In the genomic region with DNA sequence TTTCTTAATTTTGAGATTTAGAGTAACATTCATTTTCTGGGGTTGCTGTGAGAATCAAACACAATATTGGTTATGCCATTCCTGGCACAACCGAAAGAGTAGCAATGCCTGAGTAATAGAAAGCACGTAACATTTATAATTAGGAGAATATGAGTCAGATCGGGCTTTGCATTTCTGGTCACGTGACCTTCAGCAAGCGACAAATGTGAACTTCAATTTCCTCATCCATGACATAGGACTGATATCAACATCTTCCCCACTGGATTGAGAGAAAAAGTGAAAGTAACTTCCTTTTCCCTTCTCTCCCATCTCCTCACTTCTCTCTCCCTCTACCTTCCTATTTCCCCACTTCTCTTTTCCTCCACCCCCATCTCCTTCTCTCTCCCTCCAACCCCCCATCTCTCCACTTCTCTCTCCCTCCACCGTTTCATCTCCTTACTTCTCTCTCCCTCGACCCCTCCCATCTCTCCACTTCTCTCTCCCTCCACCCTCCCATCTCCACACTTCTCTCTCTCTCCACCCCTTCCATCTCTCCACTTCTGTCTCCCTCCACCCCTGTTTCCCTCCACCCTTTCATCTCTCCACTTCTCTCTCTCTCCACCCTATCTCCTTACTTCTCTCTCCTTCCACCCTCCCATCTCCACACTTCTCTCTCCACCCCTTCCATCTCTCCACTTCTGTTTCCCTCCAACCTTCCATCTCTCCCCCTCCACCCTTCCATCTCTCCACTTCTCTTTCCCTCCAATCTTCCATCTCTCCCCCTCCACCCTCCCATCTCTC, we compare ENCODE assay signal across 11 cellular contexts. TPM values are rescaled to one million over a fixed set of nuclear protein-coding genes. Genes with fewer than 3 reads are reported as not detected.
DNase-seq lines count a peak whose midpoint lies in the region; ATAC-seq, FAIRE-seq and TF ChIP-seq lines count a peak whose summit lies in the region.
"Had no signal": no experiment of that assay in that cellular context is flagged by ENCODE, and none has a peak within 500 bp of the region (broad histone marks: within the 10 kb centered on the region; RNA-seq: fewer than 3 reads in every experiment).

No MANE protein-coding gene starts in this region.

- TF ChIP-seq POLR2A in H54 (IDR thresholded peaks at IDR 0.05; ENCODE audit: low read depth, low read length), result no peak
- TF ChIP-seq POLR2A in ovary (IDR thresholded peaks at IDR 0.05), result no peak

- peaks cover 0 to 3% (median 0%) of the 10 kb centered on the region in 8 donors for H3K9me3 Mint-ChIP-seq in CD4-positive, alpha-beta memory T cell

- H3K36me3 ChIP-seq in CD4-positive, alpha-beta memory T cell (ENCODE audit: insufficient read depth, low read length), result no peaks in the 10 kb centered on the region
- no peaks in the 10 kb centered on the region for H3K36me3 ChIP-seq in mesenchymal stem cell (ENCODE audit: control insufficient read depth in 1 of 2, insufficient read depth in 2 of 2, low read depth in 1 of 2, low read length in 2 of 2)
- no peaks in the 10 kb centered on the region for H3K36me3 ChIP-seq in ovary

- no peaks in the 10 kb centered on the region for H3K27me3 ChIP-seq in CD4-positive, alpha-beta memory T cell (ENCODE audit: insufficient read depth, low read length)
- H3K27me3 ChIP-seq in mesenchymal stem cell (ENCODE audit: control insufficient read depth in 1 of 2, insufficient read depth in 1 of 2, low read length in 2 of 2), result peaks cover 0 to 5% of the 10 kb centered on the region in 2 experiments
- no peaks in the 10 kb centered on the region for H3K27me3 ChIP-seq in ovary
- H3K27me3 ChIP-seq: dorsolateral prefrontal cortex had no signal

- no peak overlapping the region for H3K23ac ChIP-seq in mesenchymal stem cell (ENCODE audit: low read length in 2 of 2)

- H4K8ac ChIP-seq in mesenchymal stem cell (ENCODE audit: low read length), result no peak overlapping the region

- FAIRE-seq in H54 (lab: Jason Lieb, UNC), result peak; percentile 20
- FAIRE-seq: H1 had no signal

- H3K27me3 Mint-ChIP-seq in CD4-positive, alpha-beta memory T cell, result peaks cover 9 to 11% of the 10 kb centered on the region in 2 donors
- H3K27me3 Mint-ChIP-seq in T-helper 17 cell, result peaks cover 44% of the 10 kb centered on the region

- H3K4me1 Mint-ChIP-seq in CD4-positive, alpha-beta memory T cell, result peaks cover 14 to 15% (median 14%) of the 10 kb centered on the region in 4 donors
- H3K4me1 Mint-ChIP-seq in T-helper 17 cell, result peaks cover 14% of the 10 kb centered on the region

- H2BK15ac ChIP-seq in mesenchymal stem cell (ENCODE audit: low read depth, poor library complexity, severe bottlenecking), result no peak overlapping the region

- intact Hi-C loops in CD4-positive, alpha-beta memory T cell (cut with micrococcal nuclease), result no loop called here
- intact Hi-C loops in ovary (cut with DNase I), result no loop called here

- CTCF ChIA-PET in CD4-positive, alpha-beta memory T cell (lab: Charles Lee; ENCODE audit: partially characterized antibody), result no interaction called here
- CTCF ChIA-PET in HEK293T (lab: Yijun Ruan, JAX), result no interaction called here

- H4K91ac ChIP-seq in mesenchymal stem cell (ENCODE audit: low read length), result no peak overlapping the region

- H2AK5ac ChIP-seq in mesenchymal stem cell (ENCODE audit: low read length, severe bottlenecking), result no peak overlapping the region

- no peak overlapping the region for H3K18ac ChIP-seq in mesenchymal stem cell (ENCODE audit: low read depth in 1 of 2, low read length in 2 of 2)

- no peaks in the 10 kb centered on the region for H3K36me3 Mint-ChIP-seq in CD4-positive, alpha-beta memory T cell
- peaks cover 2% of the 10 kb centered on the region for H3K36me3 Mint-ChIP-seq in T-helper 17 cell (ENCODE audit: low read depth)

- WGBS in mesenchymal stem cell, result 75% methylated on average over 6 of the region's 7 CpGs
- 56 to 70% (median 61%) methylated on average over 5 to 7 of the region's 7 CpGs for WGBS in ovary, 3 donors

- H3K9me3 ChIP-seq in CD4-positive, alpha-beta memory T cell (ENCODE audit: control insufficient read depth in 1 of 2, low read length in 2 of 2), result no peaks in the 10 kb centered on the region
- H3K9me3 ChIP-seq in T-helper 17 cell (ENCODE audit: control insufficient read depth, low read length, poor library complexity, severe bottlenecking) (no peaks in the 10 kb centered on the region), mesenchymal stem cell (ENCODE audit: control insufficient read depth, low read length) (peaks cover 11% of the 10 kb centered on the region), ovary (no peaks in the 10 kb centered on the region)

- DNase-seq in CD4-positive, alpha-beta memory T cell, result peak in 4 of 5 donors; percentile 6 to 40 (median 14)
- DNase-seq in H54 (ENCODE audit: insufficient read length, low spot score) (no peak), T-helper 17 cell (no peak), mesenchymal stem cell (no peak), NCI-H446 treated with DMSO at 0.1 percent for 48 hours (lab: John Stamatoyannopoulos, UW) (no peak), ovary (no peak), HEK293T (ENCODE audit: extremely low spot score) (no peak)
- DNase-seq: activated CD8-positive, alpha-beta memory T cell treated with anti-CD3 and anti-CD28 coated beads for 24 hours; dorsolateral prefrontal cortex had no signal

- ATAC-seq in T-helper 17 cell, result peak; percentile 42
- ATAC-seq in HG02623 (IDR thresholded peaks at IDR 0.05; ENCODE audit: unreplicated experiment), result no peak

- no peak overlapping the region for H3K27ac ChIP-seq in CD4-positive, alpha-beta memory T cell (ENCODE audit: low read depth, low read length)
- H3K27ac ChIP-seq in mesenchymal stem cell (ENCODE audit: low read length, poor library complexity, severe bottlenecking), result no peak overlapping the region
- H3K27ac ChIP-seq in ovary, result no peak overlapping the region
- H3K27ac ChIP-seq: dorsolateral prefrontal cortex had no signal

- POLR2A ChIA-PET in CD4-positive, alpha-beta memory T cell (lab: Charles Lee; ENCODE audit: partially characterized antibody), result no interaction called here
- POLR2A ChIA-PET in HEK293T (lab: Yijun Ruan, JAX), result no interaction called here

- no peak for TF ChIP-seq CTCF in ovary (IDR thresholded peaks at IDR 0.05)

- no peaks in the 10 kb centered on the region for H3K79me1 ChIP-seq in mesenchymal stem cell (replicated peaks; ENCODE audit: low read length, poor library complexity, severe bottlenecking)

- no peak overlapping the region for H2BK12ac ChIP-seq in mesenchymal stem cell (ENCODE audit: low read length in 2 of 2)

- TF ChIP-seq EP300 in ovary (IDR thresholded peaks at IDR 0.05), result no peak

- no peak overlapping the region for H2AFZ ChIP-seq in mesenchymal stem cell (ENCODE audit: low read depth, low read length)

- H3K4me2 ChIP-seq in mesenchymal stem cell (ENCODE audit: low read length, poor library complexity, severe bottlenecking), result no peak overlapping the region

- peak overlapping the region; percentile 0 to 4 for H3K4me3 ChIP-seq in CD4-positive, alpha-beta memory T cell (ENCODE audit: low read length in 2 of 2)
- H3K4me3 ChIP-seq in mesenchymal stem cell (ENCODE audit: insufficient read depth in 1 of 2, low read depth in 1 of 2, low read length in 2 of 2) (peak overlapping the region in 1 of 2 experiments; percentile 66), ovary (no peak overlapping the region)

- no peak overlapping the region for H3K27ac Mint-ChIP-seq in CD4-positive, alpha-beta memory T cell
- no peak overlapping the region for H3K27ac Mint-ChIP-seq in T-helper 17 cell

- peak overlapping the region; percentile 59 for H3K9ac ChIP-seq in mesenchymal stem cell (ENCODE audit: low read length)

- H3K4me3 Mint-ChIP-seq in CD4-positive, alpha-beta memory T cell, result peak overlapping the region; percentile 40 to 83 (median 72)
- H3K4me3 Mint-ChIP-seq in T-helper 17 cell, result peak overlapping the region; percentile 67

- H3K14ac ChIP-seq in mesenchymal stem cell (ENCODE audit: low read length in 2 of 2), result no peak overlapping the region

- peaks cover 8% of the 10 kb centered on the region for H3K4me1 ChIP-seq in CD4-positive, alpha-beta memory T cell (ENCODE audit: insufficient read depth, low read length)
- H3K4me1 ChIP-seq in mesenchymal stem cell (ENCODE audit: control insufficient read depth, insufficient read depth, low read depth, low read length) (no peaks in the 10 kb centered on the region), ovary (ENCODE audit: insufficient read depth) (no peaks in the 10 kb centered on the region)

- no peak overlapping the region for H3K4ac ChIP-seq in mesenchymal stem cell (ENCODE audit: low read depth in 1 of 2, low read length in 2 of 2)

- H2BK120ac ChIP-seq in mesenchymal stem cell (ENCODE audit: low read depth, low read length), result no peak overlapping the region

- no peak overlapping the region for H2BK5ac ChIP-seq in mesenchymal stem cell (ENCODE audit: low read depth, low read length, poor library complexity, severe bottlenecking)

TF ChIP-seq in HEK293T, 16 proteins besides CTCF, POLR2A, EP300 and RAD21:
- TF ChIP-seq FOXK2 (IDR thresholded peaks at IDR 0.05) (no peak), CTBP1 (IDR thresholded peaks at IDR 0.05; ENCODE audit: borderline replicate concordance) (no peak), ZNF384 (IDR thresholded peaks at IDR 0.05) (no peak), LEF1 (IDR thresholded peaks at IDR 0.05; ENCODE audit: borderline replicate concordance) (no peak), FOXA1 (IDR thresholded peaks at IDR 0.05) (no peak), FOXM1 (IDR thresholded peaks at IDR 0.05; ENCODE audit: borderline replicate concordance) (no peak), SUZ12 (IDR thresholded peaks at IDR 0.05) (no peak), SP1 (IDR thresholded peaks at IDR 0.05) (no peak), HDGF (IDR thresholded peaks at IDR 0.05; ENCODE audit: borderline replicate concordance) (no peak), BHLHE40 (IDR thresholded peaks at IDR 0.05; ENCODE audit: borderline replicate concordance) (no peak)
TF ChIP-seq in HEK293T: peak in this region for 0.

RNA-seq across cellular contexts. Expression of gene CAT, which starts 33.5 kb away (rescaled TPM):
- total RNA-seq in CD4-positive, alpha-beta memory T cell, result 10 to 100 TPM; 35.1 to 38.4 TPM
- 100 to 1,000 TPM in 1 of 2 donors, 10 to 100 TPM in 1; 81.1 to 156 TPM for polyA plus RNA-seq in CD4-positive, alpha-beta memory T cell
- total RNA-seq in T-helper 17 cell (10 to 100 TPM; 22.2 to 27.8 TPM), ovary (10 to 100 TPM; 38.5 to 89.7 (median 51.8) TPM)
- polyA plus RNA-seq in mesenchymal stem cell (2013, experiment 1 of 2), result not detected
- not detected for polyA plus RNA-seq in mesenchymal stem cell (2013, experiment 2 of 2)
- 100 to 1,000 TPM in 1 of 2 donors, 10 to 100 TPM in 1; 53.9 to 125 TPM for polyA plus RNA-seq in ovary

RNA-seq across cellular contexts. Expression of gene ABTB2, which starts 47.5 kb away (rescaled TPM):
- under 1 TPM; 0.35 to 0.39 TPM for total RNA-seq in CD4-positive, alpha-beta memory T cell
- not detected for polyA plus RNA-seq in CD4-positive, alpha-beta memory T cell
- total RNA-seq in T-helper 17 cell, result under 1 TPM; 0.55 to 0.81 TPM
- 0.39 TPM for polyA plus RNA-seq in mesenchymal stem cell (2013, experiment 1 of 2)
- 0.41 TPM for polyA plus RNA-seq in mesenchymal stem cell (2013, experiment 2 of 2)
- 1 to 10 TPM; 1.2 to 7.2 (median 2.6) TPM for total RNA-seq in ovary
- 1 to 10 TPM; 1.7 to 3.7 TPM for polyA plus RNA-seq in ovary

Comparison
In these comparisons a context has a peak if more than half of its experiments do, and no peak if none do; other contexts are left out.
1. DNase-seq: peak in CD4-positive, alpha-beta memory T cell (4 of 5); none in H54 (single experiment), T-helper 17 cell (0 of 3), mesenchymal stem cell (single experiment), NCI-H446 treated with DMSO at 0.1 percent for 48 hours (single experiment), ovary (0 of 5) and HEK293T (single experiment).